ENCODE assay signal across 22 cellular contexts in genomic region chr22:43412808-43413785, GRCh38. TPM values are rescaled to one million over a fixed set of nuclear protein-coding genes. Genes with fewer than 3 reads are reported as not detected.
DNase-seq lines count a peak whose midpoint lies in the region; ATAC-seq and TF ChIP-seq lines count a peak whose summit lies in the region.
"Had no signal": no experiment of that assay in that cellular context is flagged by ENCODE, and none has a peak within 500 bp of the region (broad histone marks: within the 10 kb centered on the region; RNA-seq: fewer than 3 reads in every experiment).

No MANE protein-coding gene starts in this region.

- no peaks in the 10 kb centered on the region for H3K79me2 ChIP-seq in mammary epithelial cell (ENCODE audit: insufficient read depth, low read length)

- CTCF ChIA-PET in mammary epithelial cell (lab: Charles Lee; ENCODE audit: low non-redundant PET) = no interaction called here

- no peak overlapping the region for H2AFZ ChIP-seq in mammary epithelial cell (ENCODE audit: low read depth, low read length)

- no peak for ATAC-seq in left ventricle myocardium superior
- no peak for ATAC-seq in GM21737 (IDR thresholded peaks at IDR 0.05; ENCODE audit: unreplicated experiment)
- no peak for ATAC-seq in HG03432 (IDR thresholded peaks at IDR 0.05; ENCODE audit: unreplicated experiment)
- ATAC-seq: gastrocnemius medialis, GM12878 had no signal

- H3K4me1 ChIP-seq in left ventricle myocardium inferior = no peaks in the 10 kb centered on the region
- no peaks in the 10 kb centered on the region for H3K4me1 ChIP-seq in mammary epithelial cell (ENCODE audit: insufficient read depth, low read length)
- H3K4me1 ChIP-seq: adrenal gland, gastrocnemius medialis had no signal

- 90% methylated on average over 17 of the region's 26 CpGs for WGBS in mammary epithelial cell (ENCODE audit: low coverage, missing lambda C conversion rate)

- H3K4me2 ChIP-seq in mammary epithelial cell (ENCODE audit: insufficient read depth, low read depth, low read length) = no peak overlapping the region

- dilution Hi-C loops in mammary epithelial cell (cut with HindIII; ENCODE audit: low sequenced_read_pairs) = no loop called here

- peak; percentile 5 for DNase-seq in left ventricle myocardium superior
- no peak for DNase-seq in left ventricle myocardium inferior
- peak; percentile 93 for DNase-seq in NCI-H69 (lab: John Stamatoyannopoulos, UW)
- no peak for DNase-seq in mammary epithelial cell
- no peak for DNase-seq in inferior parietal cortex (ENCODE audit: extremely low spot score)
- DNase-seq: ACHN; activated CD4-positive, alpha-beta T cell treated with anti-CD3 and anti-CD28 coated beads, Interleukin-2, amount 50 U/mL, for 4 hours; activated T-cell treated with anti-CD3 and anti-CD28 coated beads, Interleukin-2, amount 50 U/mL, for 48 hours; adrenal gland; CD4-positive, alpha-beta memory T cell; gastrocnemius medialis; GOT3; immature natural killer cell; midbrain; NCI-H526; trophoblast cell had no signal

- H3K27ac ChIP-seq in left ventricle myocardium inferior (replicated peaks) (no peak overlapping the region), layer of hippocampus (ENCODE audit: low read depth, low read length) (peak overlapping the region; percentile 30), mammary epithelial cell (ENCODE audit: insufficient read depth, low read depth, low read length) (no peak overlapping the region)
- H3K27ac ChIP-seq: adrenal gland, gastrocnemius medialis had no signal

- H3K9ac ChIP-seq in mammary epithelial cell (ENCODE audit: insufficient read depth, low read length) = no peak overlapping the region

- H3K9me3 ChIP-seq in left ventricle myocardium inferior (replicated peaks) = no peaks in the 10 kb centered on the region
- no peaks in the 10 kb centered on the region for H3K9me3 ChIP-seq in mammary epithelial cell (replicated peaks; ENCODE audit: insufficient read depth, low read length)
- H3K9me3 ChIP-seq: adrenal gland, gastrocnemius medialis had no signal

- H3K36me3 ChIP-seq in left ventricle myocardium inferior = no peaks in the 10 kb centered on the region
- no peaks in the 10 kb centered on the region for H3K36me3 ChIP-seq in mammary epithelial cell (ENCODE audit: insufficient read depth, low read length)
- H3K36me3 ChIP-seq: adrenal gland, gastrocnemius medialis had no signal

- in situ Hi-C loops in mammary epithelial cell (cut with MboI; ENCODE audit: low sequenced_read_pairs in 2 of 2) = no loop called here

- BruUV-seq in mammary epithelial cell (replicated peaks; lab: Mats Ljungman, UMichigan) = no TSS peak

- TF ChIP-seq CTCF in left ventricle myocardium inferior (IDR thresholded peaks at IDR 0.05; ENCODE audit: borderline replicate concordance) (no peak), mammary epithelial cell (conservative IDR thresholded peaks at IDR 0.05 in 1 of 2, IDR thresholded peaks at IDR 0.05 in 1 of 2; ENCODE audit: extremely low read depth in 1 of 2, insufficient read depth in 1 of 2, low read depth in 1 of 2, low read length in 2 of 2) (no peak)

- no peak overlapping the region for H3K4me3 ChIP-seq in left ventricle myocardium inferior
- no peak overlapping the region for H3K4me3 ChIP-seq in mammary epithelial cell (replicated peaks in 1 of 3; ENCODE audit: insufficient read depth in 1 of 3, low read depth in 2 of 3, low read length in 3 of 3)
- H3K4me3 ChIP-seq: adrenal gland, gastrocnemius medialis, GM12878 had no signal

- H3K27me3 ChIP-seq in left ventricle myocardium inferior (ENCODE audit: low read depth) (peaks cover 96% of the 10 kb centered on the region), layer of hippocampus (ENCODE audit: control insufficient read depth, insufficient read depth, low read length) (peaks cover 18% of the 10 kb centered on the region), mammary epithelial cell (ENCODE audit: insufficient read depth, low read length) (peaks cover 35% of the 10 kb centered on the region)

- intact Hi-C loops in left ventricle myocardium superior (cut with micrococcal nuclease) (no loop called here), left ventricle myocardium inferior (cut with micrococcal nuclease) (no loop called here), mammary epithelial cell (cut with micrococcal nuclease) (no loop called here)

- H4K20me1 ChIP-seq in mammary epithelial cell (ENCODE audit: insufficient read depth, low read length) = peaks cover 4% of the 10 kb centered on the region

RNA-seq across cellular contexts. Expression of gene MPPED1, which starts 1.3 kb away (rescaled TPM):
- not detected for total RNA-seq in left ventricle myocardium superior
- not detected for total RNA-seq in left ventricle myocardium inferior
- total RNA-seq in mammary epithelial cell = not detected
- not detected for polyA plus RNA-seq in mammary epithelial cell
- polyA minus RNA-seq in mammary epithelial cell = not detected
- total RNA-seq: CD4-positive, alpha-beta memory T cell; endothelial cell of umbilical vein; gastrocnemius medialis; omental fat pad had no signal
- polyA plus RNA-seq: CD4-positive, alpha-beta memory T cell; endothelial cell of umbilical vein; GM12878; immature natural killer cell had no signal

Comparison
In these comparisons a context has a peak if more than half of its experiments do, and no peak if none do; other contexts are left out.
1. DNase-seq: peak in left ventricle myocardium superior (single experiment) and NCI-H69 (single experiment); none in left ventricle myocardium inferior (single experiment), mammary epithelial cell (single experiment) and inferior parietal cortex (single experiment).